In the genomic region with DNA sequence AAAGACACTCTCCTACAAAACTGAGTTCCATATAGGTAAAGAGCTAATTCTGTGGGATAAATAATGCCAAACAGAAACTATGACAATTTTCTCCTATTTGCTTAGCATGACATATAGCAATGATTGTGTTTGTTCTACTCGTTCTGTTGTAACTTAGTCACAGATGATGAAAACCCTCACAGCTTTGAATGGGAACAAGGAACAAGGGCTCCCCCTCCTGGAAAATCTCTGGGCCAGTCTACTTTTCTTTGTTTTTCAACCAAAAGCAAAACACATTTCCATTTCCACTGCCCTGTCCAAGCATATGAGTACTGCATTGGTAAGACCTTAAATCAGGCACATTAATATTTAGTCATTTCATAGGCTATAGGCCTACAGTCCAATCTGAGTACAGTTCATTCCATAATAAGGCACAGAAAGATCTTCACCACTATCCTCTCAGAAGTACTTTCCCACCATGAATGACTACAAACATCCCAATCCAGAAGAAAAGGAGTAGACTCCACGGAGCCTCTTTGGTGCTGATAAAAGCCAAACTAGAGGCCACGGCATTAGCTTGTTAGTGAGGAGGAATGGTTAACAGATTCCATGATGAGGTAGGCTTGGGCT, we compare ENCODE assay signal across 9 cellular contexts.
A peak's percentile ranks its signal among the peaks of the same experiment; 100 is the strongest.
DNase-seq lines count a peak whose midpoint lies in the region; ATAC-seq, FAIRE-seq and TF ChIP-seq lines count a peak whose summit lies in the region.
"Had no signal": no experiment of that assay in that cellular context is flagged by ENCODE, and none has a peak within 500 bp of the region (broad histone marks: within the 10 kb centered on the region; RNA-seq: fewer than 3 reads in every experiment).

No MANE protein-coding gene starts in this region.

- H3K27ac Mint-ChIP-seq in activated CD4-positive, alpha-beta T cell treated with anti-CD3 and anti-CD28 coated beads, Interleukin-2, amount 10 ng/mL, durations not matched to agents 7 days and 5 days = no peak overlapping the region
- H3K27ac Mint-ChIP-seq: dendritic cell treated with granulocyte-macrophage colony-stimulating factor and Interleukin-4, amounts not matched to agents 40 ng/mL and 50 ng/mL, for 4 days had no signal

- H4K20me1 ChIP-seq in MM.1S (ENCODE audit: insufficient read depth, low read length) = no peaks in the 10 kb centered on the region
- no peaks in the 10 kb centered on the region for H4K20me1 ChIP-seq in osteoblast (ENCODE audit: insufficient read depth, low read length)

- H3K4me2 ChIP-seq in MM.1S (ENCODE audit: low read depth, low read length) (no peak overlapping the region), osteoblast (ENCODE audit: insufficient read depth, low read length) (peak overlapping the region; percentile 27)

- no peak overlapping the region for H3K4me3 Mint-ChIP-seq in activated CD4-positive, alpha-beta T cell treated with anti-CD3 and anti-CD28 coated beads, Interleukin-2, amount 10 ng/mL, durations not matched to agents 7 days and 5 days
- H3K4me3 Mint-ChIP-seq: dendritic cell treated with granulocyte-macrophage colony-stimulating factor and Interleukin-4, amounts not matched to agents 40 ng/mL and 50 ng/mL, for 4 days had no signal

- DNase-seq in activated CD4-positive, alpha-beta T cell treated with anti-CD3 and anti-CD28 coated beads, Interleukin-2, amount 10 ng/mL, durations not matched to agents 7 days and 5 days = peak; percentile 24
- DNase-seq in activated CD4-positive, alpha-beta T cell treated with anti-CD3 and anti-CD28 coated beads for 1 hour = no peak
- peak; percentile 61 for DNase-seq in MM.1S
- peak; percentile 37 to 60 for DNase-seq in foreskin keratinocyte
- no peak for DNase-seq in osteoblast (ENCODE audit: insufficient read length, low spot score, missing footprints)
- no peak for DNase-seq in activated T-cell treated with anti-CD3 and anti-CD28 coated beads, Interleukin-2, amount 50 U/mL, for 48 hours
- DNase-seq in GM19240 (ENCODE audit: insufficient read length, low spot score) = no peak

- POLR2A ChIA-PET in activated CD4-positive, alpha-beta T cell treated with anti-CD3 and anti-CD28 coated beads, Interleukin-2, amount 10 ng/mL, durations not matched to agents 7 days and 5 days (lab: Charles Lee) = no interaction called here

- no peaks in the 10 kb centered on the region for H3F3A ChIP-seq in MM.1S (ENCODE audit: insufficient read depth, low read length)

- peak; percentile 76 for TF ChIP-seq CTCF in MM.1S (IDR thresholded peaks at IDR 0.05; ENCODE audit: low read length)
- TF ChIP-seq CTCF in foreskin keratinocyte (conservative IDR thresholded peaks at IDR 0.05) = peak; percentile 83
- TF ChIP-seq CTCF in osteoblast (IDR thresholded peaks at IDR 0.05; ENCODE audit: extremely low read depth, low read depth, low read length) = peak; percentile 92

- no peaks in the 10 kb centered on the region for H3K4me1 Mint-ChIP-seq in activated CD4-positive, alpha-beta T cell treated with anti-CD3 and anti-CD28 coated beads, Interleukin-2, amount 10 ng/mL, durations not matched to agents 7 days and 5 days

- H3K36me3 ChIP-seq in MM.1S (replicated peaks; ENCODE audit: insufficient read depth, low read length) (no peaks in the 10 kb centered on the region), osteoblast (ENCODE audit: insufficient read depth, low read length) (no peaks in the 10 kb centered on the region)

- H3K79me2 ChIP-seq in MM.1S (ENCODE audit: low read length) (no peaks in the 10 kb centered on the region), osteoblast (ENCODE audit: insufficient read depth, low read length) (no peaks in the 10 kb centered on the region)

- no peak overlapping the region for H2AFZ ChIP-seq in MM.1S (ENCODE audit: low read length)
- H2AFZ ChIP-seq in osteoblast (ENCODE audit: low read length) = peak overlapping the region; percentile 48

- peak; percentile 86 for ATAC-seq in foreskin keratinocyte

- peak; percentile 76 for FAIRE-seq in TTC549 (lab: Jason Lieb, UNC)

- H3K9me3 ChIP-seq in MM.1S (replicated peaks; ENCODE audit: insufficient read depth, low read length) (no peaks in the 10 kb centered on the region), osteoblast (ENCODE audit: low read depth, low read length) (no peaks in the 10 kb centered on the region)

- CTCF ChIA-PET in activated CD4-positive, alpha-beta T cell treated with anti-CD3 and anti-CD28 coated beads, Interleukin-2, amount 10 ng/mL, durations not matched to agents 7 days and 5 days (lab: Charles Lee) = interaction anchor here (1.7 to 1.8 kb wide), 2 partner anchors 9 to 11 kb away, joined by 5 read pairs; no protein-coding TSS in a partner anchor

- no peak overlapping the region for H3K4me3 ChIP-seq in MM.1S (ENCODE audit: low read length)
- H3K4me3 ChIP-seq in osteoblast (ENCODE audit: insufficient read depth, low read length) = no peak overlapping the region

- H3K4me1 ChIP-seq in MM.1S (ENCODE audit: low read length) (no peaks in the 10 kb centered on the region), foreskin keratinocyte (no peaks in the 10 kb centered on the region), osteoblast (ENCODE audit: insufficient read depth, low read length) (peaks cover 51% of the 10 kb centered on the region)

- H3K27ac ChIP-seq in MM.1S (ENCODE audit: low read length) (no peak overlapping the region), foreskin keratinocyte (no peak overlapping the region), osteoblast (ENCODE audit: low read depth, low read length) (peak overlapping the region; percentile 67)

- H3K27me3 ChIP-seq in MM.1S (replicated peaks; ENCODE audit: insufficient read depth, low read length) (no peaks in the 10 kb centered on the region), foreskin keratinocyte (peaks cover 11% of the 10 kb centered on the region), osteoblast (ENCODE audit: insufficient read depth, low read length) (no peaks in the 10 kb centered on the region)

- peaks cover 2% of the 10 kb centered on the region for H3K9me3 Mint-ChIP-seq in activated CD4-positive, alpha-beta T cell treated with anti-CD3 and anti-CD28 coated beads, Interleukin-2, amount 10 ng/mL, durations not matched to agents 7 days and 5 days

- H3K36me3 Mint-ChIP-seq in activated CD4-positive, alpha-beta T cell treated with anti-CD3 and anti-CD28 coated beads, Interleukin-2, amount 10 ng/mL, durations not matched to agents 7 days and 5 days (ENCODE audit: low read depth) = no peaks in the 10 kb centered on the region

- no peaks in the 10 kb centered on the region for H3K9me2 ChIP-seq in MM.1S (replicated peaks; ENCODE audit: insufficient read depth, low read length)

- no peak overlapping the region for H3K9ac ChIP-seq in MM.1S (ENCODE audit: low read length)

- peaks cover 2% of the 10 kb centered on the region for H3K27me3 Mint-ChIP-seq in activated CD4-positive, alpha-beta T cell treated with anti-CD3 and anti-CD28 coated beads, Interleukin-2, amount 10 ng/mL, durations not matched to agents 7 days and 5 days
- H3K27me3 Mint-ChIP-seq: dendritic cell treated with granulocyte-macrophage colony-stimulating factor and Interleukin-4, amounts not matched to agents 40 ng/mL and 50 ng/mL, for 4 days had no signal

Comparison
In these comparisons a context has a peak if more than half of its experiments do, and no peak if none do; other contexts are left out.
1. DNase-seq: peak in activated CD4-positive, alpha-beta T cell treated with anti-CD3 and anti-CD28 coated beads, Interleukin-2, amount 10 ng/mL, durations not matched to agents 7 days and 5 days (single experiment), MM.1S (single experiment) and foreskin keratinocyte (2 of 2); none in activated CD4-positive, alpha-beta T cell treated with anti-CD3 and anti-CD28 coated beads for 1 hour (single experiment), osteoblast (single experiment), activated T-cell treated with anti-CD3 and anti-CD28 coated beads, Interleukin-2, amount 50 U/mL, for 48 hours (0 of 2) and GM19240 (single experiment).
2. Peak in every context shown above with its lines, with median percentiles within 50 percentile points of each other: CTCF ChIP-seq.